1 cellular context compared by ENCODE assay signal in the genomic region with DNA sequence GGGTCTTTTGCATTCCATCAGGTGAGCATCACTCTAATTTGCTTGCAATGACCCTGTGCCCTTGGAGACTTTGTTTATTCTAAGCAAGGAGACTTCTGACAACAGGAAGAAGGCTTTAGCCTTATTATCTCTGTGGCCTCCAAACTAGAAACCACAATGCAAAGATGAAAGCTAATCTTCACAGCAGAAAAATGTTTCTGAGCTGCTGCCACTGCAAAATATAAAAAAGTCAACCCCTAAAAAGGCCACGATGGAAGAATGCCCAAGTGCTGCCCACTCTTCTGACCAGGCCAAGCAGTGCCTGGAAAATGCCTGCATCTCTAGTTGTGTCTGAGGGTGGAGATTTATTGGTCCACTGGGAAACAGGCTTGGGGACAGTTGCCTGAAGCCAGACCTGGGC.
TF ChIP-seq lines count a peak whose summit lies in the region.

No MANE protein-coding gene starts in this region.

TF ChIP-seq in HepG2, 621 proteins besides CTCF, POLR2A, EP300 and RAD21 (continued from another document):
- TF ChIP-seq, protein P1, sequence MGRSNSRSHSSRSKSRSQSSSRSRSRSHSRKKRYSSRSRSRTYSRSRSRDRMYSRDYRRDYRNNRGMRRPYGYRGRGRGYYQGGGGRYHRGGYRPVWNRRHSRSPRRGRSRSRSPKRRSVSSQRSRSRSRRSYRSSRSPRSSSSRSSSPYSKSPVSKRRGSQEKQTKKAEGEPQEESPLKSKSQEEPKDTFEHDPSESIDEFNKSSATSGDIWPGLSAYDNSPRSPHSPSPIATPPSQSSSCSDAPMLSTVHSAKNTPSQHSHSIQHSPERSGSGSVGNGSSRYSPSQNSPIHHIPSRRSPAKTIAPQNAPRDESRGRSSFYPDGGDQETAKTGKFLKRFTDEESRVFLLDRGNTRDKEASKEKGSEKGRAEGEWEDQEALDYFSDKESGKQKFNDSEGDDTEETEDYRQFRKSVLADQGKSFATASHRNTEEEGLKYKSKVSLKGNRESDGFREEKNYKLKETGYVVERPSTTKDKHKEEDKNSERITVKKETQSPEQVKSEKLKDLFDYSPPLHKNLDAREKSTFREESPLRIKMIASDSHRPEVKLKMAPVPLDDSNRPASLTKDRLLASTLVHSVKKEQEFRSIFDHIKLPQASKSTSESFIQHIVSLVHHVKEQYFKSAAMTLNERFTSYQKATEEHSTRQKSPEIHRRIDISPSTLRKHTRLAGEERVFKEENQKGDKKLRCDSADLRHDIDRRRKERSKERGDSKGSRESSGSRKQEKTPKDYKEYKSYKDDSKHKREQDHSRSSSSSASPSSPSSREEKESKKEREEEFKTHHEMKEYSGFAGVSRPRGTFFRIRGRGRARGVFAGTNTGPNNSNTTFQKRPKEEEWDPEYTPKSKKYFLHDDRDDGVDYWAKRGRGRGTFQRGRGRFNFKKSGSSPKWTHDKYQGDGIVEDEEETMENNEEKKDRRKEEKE (IDR thresholded peaks at IDR 0.05): no peak
- no peak for TF ChIP-seq ZNF709 (CRISPR knock-in tag; IDR thresholded peaks at IDR 0.05)
- TF ChIP-seq GFI1 (CRISPR knock-in tag; IDR thresholded peaks at IDR 0.05; ENCODE audit: borderline replicate concordance): no peak
- TF ChIP-seq ZNF782 (CRISPR knock-in tag; IDR thresholded peaks at IDR 0.05; ENCODE audit: borderline replicate concordance): no peak
- no peak for TF ChIP-seq ZNF441 (CRISPR knock-in tag; IDR thresholded peaks at IDR 0.05; ENCODE audit: borderline replicate concordance)
- TF ChIP-seq ZNF343 (CRISPR knock-in tag; IDR thresholded peaks at IDR 0.05): no peak
- no peak for TF ChIP-seq ZNF329 (CRISPR knock-in tag; IDR thresholded peaks at IDR 0.05; ENCODE audit: low read depth)
- TF ChIP-seq ZNF572 (CRISPR knock-in tag; IDR thresholded peaks at IDR 0.05): no peak
- no peak for TF ChIP-seq EED (CRISPR knock-in tag; IDR thresholded peaks at IDR 0.05)
- no peak for TF ChIP-seq ZNF747 (CRISPR knock-in tag; IDR thresholded peaks at IDR 0.05; ENCODE audit: borderline replicate concordance)
- no peak for TF ChIP-seq TOPORS (CRISPR knock-in tag; IDR thresholded peaks at IDR 0.05)
